Comparison of ENCODE assay signal across 27 cellular contexts in the genomic region with DNA sequence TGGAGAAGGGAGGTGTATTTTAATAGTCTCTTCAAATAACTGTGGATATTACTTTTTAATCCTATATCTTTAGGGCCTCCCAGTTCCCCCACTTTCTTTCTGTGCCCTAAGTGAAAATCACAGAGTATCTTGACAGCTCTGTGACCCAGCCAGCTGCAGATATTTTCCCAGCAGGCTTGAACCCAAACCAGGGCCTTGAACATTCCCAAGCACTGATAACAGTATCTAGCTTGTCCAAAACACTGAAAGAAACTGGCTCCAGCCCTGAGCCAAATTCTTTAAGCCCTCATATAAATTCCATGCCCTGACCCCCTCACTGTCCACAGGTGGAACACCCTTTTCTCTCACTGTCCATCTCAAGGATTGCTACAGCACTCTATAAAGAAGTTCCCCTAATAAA.
"Had no signal": no experiment of that assay in that cellular context is flagged by ENCODE, and none has a peak within 500 bp of the region (broad histone marks: within the 10 kb centered on the region; RNA-seq: fewer than 3 reads in every experiment).

No MANE protein-coding gene starts in this region.

- H3K4me3 ChIP-seq: Peyer's patch, SJSA1 had no signal

- H3K27ac ChIP-seq: brain microvascular endothelial cell, Peyer's patch, SJSA1 had no signal

- H3K27me3 ChIP-seq: brain microvascular endothelial cell, Peyer's patch, SJSA1 had no signal

- ATAC-seq: activated CD8-positive, alpha-beta T cell treated with anti-CD3 and anti-CD28 coated beads, Interleukin-2, amount 10 ng/mL, durations not matched to agents 7 days and 5 days; PC-3 had no signal

- DNase-seq: activated CD4-positive, alpha-beta T cell treated with anti-CD3 and anti-CD28 coated beads, Interleukin-2, amount 10 ng/mL, durations not matched to agents 24 days and 14 days; activated CD4-positive, alpha-beta T cell treated with anti-CD3 and anti-CD28 coated beads, Interleukin-2, amount 50 U/mL, for 48 hours; activated CD8-positive, alpha-beta T cell treated with anti-CD3 and anti-CD28 coated beads, Interleukin-2, amount 10 ng/mL, durations not matched to agents 7 days and 5 days; activated gamma-delta T cell; activated naive CD4-positive, alpha-beta T cell treated with Interleukin-2 at 50 U/mL for 16 hours; activated naive CD8-positive, alpha-beta T cell treated with anti-CD3 and anti-CD28 coated beads, Interleukin-2, amount 10 ng/mL, durations not matched to agents 7 days and 5 days; activated T-cell treated with anti-CD3 and anti-CD28 coated beads, Interleukin-2, amount 50 U/mL, for 24 hours; amygdala; brain microvascular endothelial cell; Karpas-422; KBM-7; NCI-H1105; NCI-H1417 treated with DMSO at 0.1 percent for 48 hours; NCI-H187 treated with DMSO at 0.1 percent for 48 hours; NCI-H2081; NCI-H2171 treated with DMSO at 0.1 percent for 48 hours; NCI-H2227 treated with DMSO at 0.1 percent for 48 hours; NCI-H446 treated with DMSO at 0.1 percent for 48 hours; NCI-H524; NCI-H69; NK-92 treated with Interleukin-12 subunit alpha and Interleukin-12 subunit beta, amount 100 ng/mL, for 24 hours; PC-3; Peyer's patch; RPMI8226; SHP77 treated with DMSO at 0.1 percent for 48 hours; T1000 had no signal

- H3K36me3 ChIP-seq: brain microvascular endothelial cell, Peyer's patch, SJSA1 had no signal

- H3K4me1 ChIP-seq: Peyer's patch, SJSA1 had no signal

- H3K9me3 ChIP-seq: Peyer's patch, SJSA1 had no signal
